In genomic region chr18:52903858-52904257, GRCh38 we compare ENCODE assay signal across 8 cellular contexts.
DNase-seq lines count a peak whose midpoint lies in the region; ATAC-seq, FAIRE-seq and TF ChIP-seq lines count a peak whose summit lies in the region.

No MANE protein-coding gene starts in this region.

- no peak for FAIRE-seq in GM12891 (lab: Jason Lieb, UNC)

- no peak overlapping the region for H3K4me3 ChIP-seq in AG04449 (ENCODE audit: low read depth, low read length)
- no peak overlapping the region for H3K4me3 ChIP-seq in choroid plexus epithelial cell (ENCODE audit: low read depth, low read length)

- intact Hi-C loops in posterior cingulate gyrus (cut with DNase I), result loop anchor here (5.0 kb wide), 2 partner anchors 187 to 1237 kb away; no protein-coding TSS in a partner anchor

- ATAC-seq in GM21367 (IDR thresholded peaks at IDR 0.05; ENCODE audit: unreplicated experiment) (no peak), GM19328 (IDR thresholded peaks at IDR 0.05; ENCODE audit: unreplicated experiment) (no peak), GM18861 (IDR thresholded peaks at IDR 0.05; ENCODE audit: unreplicated experiment) (no peak)

- DNase-seq in AG04449 (ENCODE audit: low read depth, low spot score) (no peak), GM12891 (ENCODE audit: insufficient read length, low spot score) (peak; percentile 14), NCI-H524 treated with DMSO at 0.1 percent for 48 hours (lab: John Stamatoyannopoulos, UW) (peak; percentile 25), choroid plexus epithelial cell (ENCODE audit: low read depth) (peak; percentile 0), posterior cingulate gyrus (peak in 7 of 10 donors; percentile 50 to 85 (median 64))

- POLR2A ChIA-PET in AG04449 (lab: Yijun Ruan, JAX), result no interaction called here

- TF ChIP-seq CTCF in AG04449 (IDR thresholded peaks at IDR 0.05; ENCODE audit: insufficient read depth, low read length, missing control alignments) (peak; percentile 63), choroid plexus epithelial cell (conservative IDR thresholded peaks at IDR 0.05; ENCODE audit: low read depth, low read length) (peak; percentile 10)

- CTCF ChIA-PET in AG04449 (lab: Yijun Ruan, JAX), result interaction anchor here (0.8 to 2.1 kb wide), 5 partner anchors 13 to 1288 kb away, joined by 3 to 10 read pairs (median 4); no protein-coding TSS in a partner anchor

- no peak for TF ChIP-seq POLR2A in GM12891 (IDR thresholded peaks at IDR 0.05; ENCODE audit: low read depth, low read length)

TF ChIP-seq in GM12891, 5 proteins besides CTCF, POLR2A, EP300 and RAD21:
- TF ChIP-seq PAX5 (IDR thresholded peaks at IDR 0.05; ENCODE audit: insufficient read depth, low read length, severe bottlenecking), result no peak
- no peak for TF ChIP-seq POU2F2 (IDR thresholded peaks at IDR 0.05; ENCODE audit: low read depth, low read length)
